In the genomic region with DNA sequence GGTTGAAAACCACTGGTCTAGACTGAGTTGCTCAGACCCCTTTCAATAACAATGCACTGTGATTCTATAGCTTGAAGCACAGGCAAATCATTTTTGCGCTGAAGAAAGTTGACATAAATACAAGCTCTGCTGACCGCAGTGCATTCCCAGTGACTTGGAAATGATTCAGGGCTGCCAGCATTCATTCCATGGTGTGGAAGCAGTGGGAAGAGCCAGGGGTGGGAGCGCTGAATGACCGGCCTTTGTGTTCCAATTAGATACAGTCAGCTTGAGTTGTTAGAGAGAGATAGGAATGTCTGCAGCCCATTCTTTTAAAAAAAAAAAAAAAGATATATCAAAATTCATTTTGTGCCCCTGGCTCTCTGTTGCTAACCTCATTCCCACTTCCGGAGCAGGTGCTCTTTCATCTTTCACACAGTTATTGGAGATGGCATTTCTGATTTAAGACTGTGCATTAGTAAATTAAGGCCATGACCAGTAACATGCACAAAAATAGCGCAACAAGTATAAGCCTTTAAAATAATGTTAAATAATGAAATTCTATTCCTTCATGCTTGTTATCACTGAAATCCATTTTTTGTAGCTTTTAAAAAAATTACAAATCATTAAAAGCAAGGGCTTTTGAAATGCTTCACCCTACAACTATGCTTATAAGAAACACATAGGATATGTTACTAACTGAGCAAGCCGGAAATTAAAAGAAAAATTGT, we compare ENCODE assay signal across 14 cellular contexts. TPM values are rescaled to one million over a fixed set of nuclear protein-coding genes. Genes with fewer than 3 reads are reported as not detected.
DNase-seq lines count a peak whose midpoint lies in the region; ATAC-seq, FAIRE-seq and TF ChIP-seq lines count a peak whose summit lies in the region.
"Had no signal": no experiment of that assay in that cellular context is flagged by ENCODE, and none has a peak within 500 bp of the region (broad histone marks: within the 10 kb centered on the region; RNA-seq: fewer than 3 reads in every experiment).

No MANE protein-coding gene starts in this region.

- H3K27ac ChIP-seq in suprapubic skin: no peak overlapping the region
- H3K27ac ChIP-seq: A549, WERI-Rb-1 had no signal

- H3K36me3 Mint-ChIP-seq in activated naive CD8-positive, alpha-beta T cell treated with anti-CD3 and anti-CD28 coated beads for 36 hours: peaks cover 23% of the 10 kb centered on the region
- H3K36me3 Mint-ChIP-seq: memory B cell had no signal

- no peaks in the 10 kb centered on the region for H3K27me3 ChIP-seq in suprapubic skin

- TF ChIP-seq EP300 in suprapubic skin (IDR thresholded peaks at IDR 0.05): no peak

- peaks cover 79% of the 10 kb centered on the region for H3K4me1 Mint-ChIP-seq in activated naive CD8-positive, alpha-beta T cell treated with anti-CD3 and anti-CD28 coated beads for 36 hours

- no peak for FAIRE-seq in urothelium cell line (lab: Jason Lieb, UNC)
- FAIRE-seq: A549 had no signal

- H3K27ac Mint-ChIP-seq in activated naive CD8-positive, alpha-beta T cell treated with anti-CD3 and anti-CD28 coated beads for 36 hours: peak overlapping the region; percentile 69
- H3K27ac Mint-ChIP-seq: memory B cell, type B pancreatic cell had no signal

- 58% methylated on average over 7 of the region's 7 CpGs for WGBS in suprapubic skin

- peak in 1 of 2 donors; percentile 9 for ATAC-seq in left cardiac atrium
- ATAC-seq in left ventricle myocardium superior: no peak
- no peak for ATAC-seq in GM19455 (IDR thresholded peaks at IDR 0.05; ENCODE audit: unreplicated experiment)
- ATAC-seq: A549 had no signal

- TF ChIP-seq CTCF in suprapubic skin (IDR thresholded peaks at IDR 0.05): no peak

- peaks cover 10% of the 10 kb centered on the region for H3K4me1 ChIP-seq in suprapubic skin

- no peak overlapping the region for H3K4me3 Mint-ChIP-seq in activated naive CD8-positive, alpha-beta T cell treated with anti-CD3 and anti-CD28 coated beads for 36 hours
- H3K4me3 Mint-ChIP-seq: memory B cell, type B pancreatic cell had no signal

- DNase-seq in left cardiac atrium: peak; percentile 53
- no peak for DNase-seq in left ventricle myocardium superior
- DNase-seq in activated naive CD8-positive, alpha-beta T cell treated with anti-CD3 and anti-CD28 coated beads for 36 hours: no peak
- DNase-seq in hepatic stellate cell (ENCODE audit: low spot score): peak; percentile 58
- peak; percentile 80 for DNase-seq in urothelium cell line (ENCODE audit: low spot score)
- no peak for DNase-seq in suprapubic skin (ENCODE audit: low spot score in 2 of 2)
- no peak for DNase-seq in NCI-H1417 (lab: John Stamatoyannopoulos, UW)
- DNase-seq: activated gamma-delta T cell treated with Interleukin-2 at 50 U/mL for 16 hours; stimulated activated CD4-positive, alpha-beta T cell treated with anti-CD3 and anti-CD28 coated beads, Interleukin-4, amount 100 ng/mL, for 1 hour; WERI-Rb-1 had no signal

- H3K36me3 ChIP-seq in suprapubic skin: no peaks in the 10 kb centered on the region
- H3K36me3 ChIP-seq: WERI-Rb-1 had no signal

- peaks cover 12% of the 10 kb centered on the region for H3K9me3 Mint-ChIP-seq in activated naive CD8-positive, alpha-beta T cell treated with anti-CD3 and anti-CD28 coated beads for 36 hours

- no peaks in the 10 kb centered on the region for H3K27me3 Mint-ChIP-seq in activated naive CD8-positive, alpha-beta T cell treated with anti-CD3 and anti-CD28 coated beads for 36 hours
- H3K27me3 Mint-ChIP-seq: type B pancreatic cell had no signal

- no peak for TF ChIP-seq POLR2A in suprapubic skin (IDR thresholded peaks at IDR 0.05)

- intact Hi-C loops in left cardiac atrium (cut with DNase I) (no loop called here), left ventricle myocardium superior (cut with micrococcal nuclease) (no loop called here)

- H3K4me3 ChIP-seq in suprapubic skin: no peak overlapping the region
- H3K4me3 ChIP-seq: A549 had no signal

- no peaks in the 10 kb centered on the region for H3K9me3 ChIP-seq in suprapubic skin

RNA-seq across cellular contexts. Expression of a gene that starts 59.4 kb away (rescaled TPM):
- total RNA-seq in left cardiac atrium (under 1 TPM in 1 of 2 donors, not detected in 1; 0.34 TPM), left ventricle myocardium superior (not detected), suprapubic skin (1 to 10 TPM in 1 of 4 donors, not detected in 3; 1.2 TPM)
- 10 to 100 TPM; 45.6 to 50.9 TPM for total RNA-seq in activated naive CD8-positive, alpha-beta T cell treated with anti-CD3 and anti-CD28 coated beads for 36 hours

Comparison
In these comparisons a context has a peak if more than half of its experiments do, and no peak if none do; other contexts are left out.
1. DNase-seq: peak in left cardiac atrium (single experiment), hepatic stellate cell (single experiment) and urothelium cell line (single experiment); none in left ventricle myocardium superior (single experiment), activated naive CD8-positive, alpha-beta T cell treated with anti-CD3 and anti-CD28 coated beads for 36 hours (single experiment), suprapubic skin (0 of 2) and NCI-H1417 (0 of 3).
2. RNA of a gene that starts 59.4 kb away (total RNA-seq): 45.6 to 50.9 TPM in activated naive CD8-positive, alpha-beta T cell treated with anti-CD3 and anti-CD28 coated beads for 36 hours; 0.34 TPM in left cardiac atrium, 1.2 TPM in suprapubic skin and not detected in left ventricle myocardium superior (single experiment); every median in the first group is over 10 times any median in the second.